In genomic region chr2:234834228-234834923, GRCh38 we compare ENCODE assay signal across 18 cellular contexts.
"Had no signal": no experiment of that assay in that cellular context is flagged by ENCODE, and none has a peak within 500 bp of the region (broad histone marks: within the 10 kb centered on the region; RNA-seq: fewer than 3 reads in every experiment).

No MANE protein-coding gene starts in this region.

- H3K4me3 Mint-ChIP-seq: naive thymus-derived CD4-positive, alpha-beta T cell had no signal

- H3K36me3 ChIP-seq: heart left ventricle, tibial artery, upper lobe of left lung, vagina had no signal

- H3K4me1 Mint-ChIP-seq: naive thymus-derived CD4-positive, alpha-beta T cell had no signal

- H3K36me3 Mint-ChIP-seq: naive thymus-derived CD4-positive, alpha-beta T cell had no signal

- H3K9me3 ChIP-seq: heart left ventricle, tibial artery, upper lobe of left lung, vagina had no signal

- H3K4me3 ChIP-seq: dorsolateral prefrontal cortex, heart left ventricle, lung, tibial artery, upper lobe of left lung, vagina had no signal

- H3K27me3 ChIP-seq: dorsolateral prefrontal cortex, heart left ventricle, tibial artery, upper lobe of left lung, vagina had no signal

- H3K27ac ChIP-seq: dorsolateral prefrontal cortex, heart left ventricle, tibial artery, upper lobe of left lung, vagina had no signal

- H3K4me1 ChIP-seq: tibial artery, upper lobe of left lung, vagina had no signal

- H3K27ac Mint-ChIP-seq: naive thymus-derived CD4-positive, alpha-beta T cell had no signal

- DNase-seq: cortex of kidney; dorsolateral prefrontal cortex; effector CD8-positive, alpha-beta T cell; foreskin melanocyte; heart left ventricle; hippocampal formation; kidney glomerular epithelial cell; mesendoderm; naive thymus-derived CD4-positive, alpha-beta T cell; posterior cingulate gyrus; small intestine; stimulated activated CD4-positive, alpha-beta T cell treated with anti-CD3 and anti-CD28 coated beads, Interleukin-12 subunit alpha, Interleukin-12 subunit beta, amount 100 ng/mL, for 4 hours; stimulated activated naive CD4-positive, alpha-beta T cell treated with Interleukin-2 at 50 U/mL for 16 hours; tibial artery; upper lobe of left lung had no signal

- ATAC-seq: left lobe of liver; naive thymus-derived CD4-positive, alpha-beta T cell had no signal
